Comparison of ENCODE assay signal across 8 cellular contexts in the genomic region with DNA sequence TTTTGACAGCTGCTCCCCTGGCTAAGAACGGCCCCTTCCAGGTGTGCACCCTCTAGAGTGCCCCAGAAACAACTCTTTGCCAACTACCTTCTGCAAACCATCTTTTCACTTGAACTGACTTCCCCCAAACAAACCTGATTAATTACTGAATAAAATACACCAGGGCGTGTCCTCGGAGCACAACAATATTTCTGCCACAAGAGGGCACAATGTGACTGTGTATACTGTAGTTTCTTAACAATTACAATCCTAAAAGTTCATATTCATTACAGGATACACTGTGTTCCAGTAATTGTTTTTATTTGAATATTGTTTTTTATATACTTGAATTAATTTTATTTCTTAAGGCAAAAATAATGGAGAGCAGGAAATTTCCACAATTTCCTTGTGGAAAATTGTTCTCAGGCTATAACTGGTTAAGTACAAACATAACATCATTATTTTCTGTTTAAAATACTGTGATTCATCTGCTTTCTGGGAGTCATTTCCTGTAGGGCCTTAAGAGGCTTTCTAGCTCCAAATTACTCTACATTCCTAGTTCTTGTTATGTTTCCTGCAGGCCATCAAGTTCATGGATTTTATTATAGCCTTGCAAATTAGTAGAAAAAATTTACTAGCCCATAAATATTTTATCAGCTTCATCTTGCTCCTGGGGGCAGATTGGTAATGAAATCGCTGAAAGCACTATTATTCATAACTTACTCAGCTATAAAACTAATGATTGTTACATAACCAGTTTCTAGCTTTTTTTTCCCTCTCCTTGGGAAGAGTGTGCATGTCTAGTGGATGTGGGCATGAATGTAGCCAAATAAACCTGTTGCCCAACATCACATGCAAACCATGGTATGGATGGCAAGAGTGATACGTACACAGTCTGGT. TPM values are rescaled to one million over a fixed set of nuclear protein-coding genes. Genes with fewer than 3 reads are reported as not detected.
DNase-seq lines count a peak whose midpoint lies in the region; ATAC-seq and TF ChIP-seq lines count a peak whose summit lies in the region.

No MANE protein-coding gene starts in this region.

- H3K4me3 Mint-ChIP-seq in chondrocyte (ENCODE audit: unreplicated experiment), result no peak overlapping the region

- peak; percentile 94 to 96 for TF ChIP-seq RAD21 in liver (IDR thresholded peaks at IDR 0.05)

- no peaks in the 10 kb centered on the region for H3K36me3 ChIP-seq in BE2C
- H3K36me3 ChIP-seq in GM23248 (ENCODE audit: low read depth), result no peaks in the 10 kb centered on the region
- H3K36me3 ChIP-seq in WERI-Rb-1, result no peaks in the 10 kb centered on the region
- no peaks in the 10 kb centered on the region for H3K36me3 ChIP-seq in liver (ENCODE audit: control insufficient read depth in 4 of 4, insufficient read depth in 3 of 4, low read depth in 1 of 4, low read length in 3 of 4)

- H4K20me1 ChIP-seq in GM23248 (ENCODE audit: insufficient read depth), result no peaks in the 10 kb centered on the region

- in situ Hi-C loops in GM23248 (cut with MboI), result loop anchor here (25.0 kb wide), 1 partner anchor 434 kb away; a partner anchor contains a TSS

- no peaks in the 10 kb centered on the region; the same call in 1 of the 2 replicates for H3K4me1 ChIP-seq in BE2C
- H3K4me1 ChIP-seq in GM23248 (ENCODE audit: insufficient read depth), result peaks cover 36% of the 10 kb centered on the region
- no peaks in the 10 kb centered on the region for H3K4me1 ChIP-seq in liver (ENCODE audit: control insufficient read depth in 4 of 4, insufficient read depth in 4 of 4, low read length in 3 of 4)

- H3K27me3 ChIP-seq in BE2C (no peaks in the 10 kb centered on the region), GM23248 (replicated peaks; ENCODE audit: insufficient read depth) (no peaks in the 10 kb centered on the region), WERI-Rb-1 (ENCODE audit: insufficient read depth, low read depth, severe bottlenecking) (no peaks in the 10 kb centered on the region), liver (ENCODE audit: control insufficient read depth in 4 of 4, insufficient read depth in 4 of 4, low read length in 3 of 4) (no peaks in the 10 kb centered on the region)

- H3K9me3 Mint-ChIP-seq in chondrocyte (ENCODE audit: low read depth), result no peaks in the 10 kb centered on the region

- H2AFZ ChIP-seq in GM23248, result peak overlapping the region; percentile 56

- WGBS in GM23248 (ENCODE audit: low coverage in 1 of 2, low lambda C conversion rate in 2 of 2, missing lambda C conversion rate in 2 of 2), 2 experiments, result 4 to 6% methylated on average over 5 of the region's 5 CpGs
- 16% methylated on average over 5 of the region's 5 CpGs for WGBS in liver

- ATAC-seq in GM18870 (IDR thresholded peaks at IDR 0.05; ENCODE audit: unreplicated experiment), result no peak

- no peaks in the 10 kb centered on the region for H3K9me2 ChIP-seq in GM23248 (ENCODE audit: insufficient read depth)

- H3K9me3 ChIP-seq in BE2C (no peaks in the 10 kb centered on the region), GM23248 (ENCODE audit: low read depth) (no peaks in the 10 kb centered on the region), WERI-Rb-1 (ENCODE audit: severe bottlenecking) (no peaks in the 10 kb centered on the region), liver (ENCODE audit: control insufficient read depth in 4 of 4, low read length in 3 of 4) (no peaks in the 10 kb centered on the region)

- H3K9ac ChIP-seq in GM23248, result no peak overlapping the region; the same call in 1 of the 2 replicates
- H3K9ac ChIP-seq in liver (ENCODE audit: low read depth in 1 of 2, low read length in 2 of 2), result no peak overlapping the region

- H3K4me2 ChIP-seq in GM23248 (ENCODE audit: unreplicated experiment), result peak overlapping the region; percentile 68

- peak; percentile 62 for DNase-seq in BE2C
- peak; percentile 90 for DNase-seq in GM23248
- DNase-seq in NCI-H2196 (lab: John Stamatoyannopoulos, UW; ENCODE audit: unreplicated experiment), result peak; percentile 83
- DNase-seq in WERI-Rb-1, result peak; percentile 32
- no peak for DNase-seq in chondrocyte (ENCODE audit: low spot score)
- DNase-seq in stimulated activated CD8-positive, alpha-beta memory T cell treated with anti-CD3 and anti-CD28 coated beads, Interleukin-15, amount 100 ng/mL, for 1 hour (ENCODE audit: low read depth), result peak; percentile 15

- no peaks in the 10 kb centered on the region for H3K79me2 ChIP-seq in GM23248 (ENCODE audit: insufficient read depth)

- peaks cover 38% of the 10 kb centered on the region for H3F3A ChIP-seq in GM23248 (ENCODE audit: insufficient read depth)

- H3K4me3 ChIP-seq in BE2C (ENCODE audit: low read depth, low read length) (no peak overlapping the region), GM23248 (0 out of 2 replicates have a peak overlapping the region, but pooled peaks have one; percentile 4), WERI-Rb-1 (ENCODE audit: low read depth, low read length) (no peak overlapping the region), liver (ENCODE audit: low read depth in 1 of 3, low read length in 3 of 3) (no peak overlapping the region)

- peak overlapping the region; percentile 69 for H3K27ac Mint-ChIP-seq in chondrocyte (ENCODE audit: unreplicated experiment)

- TF ChIP-seq CTCF in BE2C (IDR thresholded peaks at IDR 0.05; ENCODE audit: low read depth, low read length) (peak; percentile 78), WERI-Rb-1 (IDR thresholded peaks at IDR 0.05; ENCODE audit: low read depth, low read length) (peak; percentile 41), chondrocyte (IDR thresholded peaks at IDR 0.05) (peak; percentile 99), liver (IDR thresholded peaks at IDR 0.05; ENCODE audit: low read depth, low read length, missing input control) (peak; percentile 87)

- H3K27ac ChIP-seq in GM23248 (peak overlapping the region; percentile 62), WERI-Rb-1 (no peak overlapping the region), liver (ENCODE audit: low read depth in 1 of 2, low read length in 2 of 2) (peak overlapping the region in 1 of 2 donors; percentile 25)

- H3K27me3 Mint-ChIP-seq in chondrocyte (ENCODE audit: low read depth), result no peaks in the 10 kb centered on the region

- no peaks in the 10 kb centered on the region for H3K36me3 Mint-ChIP-seq in chondrocyte (ENCODE audit: low read depth)

- peaks cover 34% of the 10 kb centered on the region for H3K4me1 Mint-ChIP-seq in chondrocyte (ENCODE audit: low read depth)

TF ChIP-seq in liver, 16 proteins besides CTCF, POLR2A, EP300 and RAD21:
- TF ChIP-seq, protein P1, sequence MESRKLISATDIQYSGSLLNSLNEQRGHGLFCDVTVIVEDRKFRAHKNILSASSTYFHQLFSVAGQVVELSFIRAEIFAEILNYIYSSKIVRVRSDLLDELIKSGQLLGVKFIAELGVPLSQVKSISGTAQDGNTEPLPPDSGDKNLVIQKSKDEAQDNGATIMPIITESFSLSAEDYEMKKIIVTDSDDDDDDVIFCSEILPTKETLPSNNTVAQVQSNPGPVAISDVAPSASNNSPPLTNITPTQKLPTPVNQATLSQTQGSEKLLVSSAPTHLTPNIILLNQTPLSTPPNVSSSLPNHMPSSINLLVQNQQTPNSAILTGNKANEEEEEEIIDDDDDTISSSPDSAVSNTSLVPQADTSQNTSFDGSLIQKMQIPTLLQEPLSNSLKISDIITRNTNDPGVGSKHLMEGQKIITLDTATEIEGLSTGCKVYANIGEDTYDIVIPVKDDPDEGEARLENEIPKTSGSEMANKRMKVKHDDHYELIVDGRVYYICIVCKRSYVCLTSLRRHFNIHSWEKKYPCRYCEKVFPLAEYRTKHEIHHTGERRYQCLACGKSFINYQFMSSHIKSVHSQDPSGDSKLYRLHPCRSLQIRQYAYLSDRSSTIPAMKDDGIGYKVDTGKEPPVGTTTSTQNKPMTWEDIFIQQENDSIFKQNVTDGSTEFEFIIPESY (IDR thresholded peaks at IDR 0.05), result no peak
- TF ChIP-seq HNF4A (conservative IDR thresholded peaks at IDR 0.05) (no peak), NR2F2 (IDR thresholded peaks at IDR 0.05) (no peak), TAF1 (conservative IDR thresholded peaks at IDR 0.05) (no peak), RXRA (IDR thresholded peaks at IDR 0.05) (no peak), SP1 (IDR thresholded peaks at IDR 0.05) (no peak)
- TF ChIP-seq, protein P2, sequence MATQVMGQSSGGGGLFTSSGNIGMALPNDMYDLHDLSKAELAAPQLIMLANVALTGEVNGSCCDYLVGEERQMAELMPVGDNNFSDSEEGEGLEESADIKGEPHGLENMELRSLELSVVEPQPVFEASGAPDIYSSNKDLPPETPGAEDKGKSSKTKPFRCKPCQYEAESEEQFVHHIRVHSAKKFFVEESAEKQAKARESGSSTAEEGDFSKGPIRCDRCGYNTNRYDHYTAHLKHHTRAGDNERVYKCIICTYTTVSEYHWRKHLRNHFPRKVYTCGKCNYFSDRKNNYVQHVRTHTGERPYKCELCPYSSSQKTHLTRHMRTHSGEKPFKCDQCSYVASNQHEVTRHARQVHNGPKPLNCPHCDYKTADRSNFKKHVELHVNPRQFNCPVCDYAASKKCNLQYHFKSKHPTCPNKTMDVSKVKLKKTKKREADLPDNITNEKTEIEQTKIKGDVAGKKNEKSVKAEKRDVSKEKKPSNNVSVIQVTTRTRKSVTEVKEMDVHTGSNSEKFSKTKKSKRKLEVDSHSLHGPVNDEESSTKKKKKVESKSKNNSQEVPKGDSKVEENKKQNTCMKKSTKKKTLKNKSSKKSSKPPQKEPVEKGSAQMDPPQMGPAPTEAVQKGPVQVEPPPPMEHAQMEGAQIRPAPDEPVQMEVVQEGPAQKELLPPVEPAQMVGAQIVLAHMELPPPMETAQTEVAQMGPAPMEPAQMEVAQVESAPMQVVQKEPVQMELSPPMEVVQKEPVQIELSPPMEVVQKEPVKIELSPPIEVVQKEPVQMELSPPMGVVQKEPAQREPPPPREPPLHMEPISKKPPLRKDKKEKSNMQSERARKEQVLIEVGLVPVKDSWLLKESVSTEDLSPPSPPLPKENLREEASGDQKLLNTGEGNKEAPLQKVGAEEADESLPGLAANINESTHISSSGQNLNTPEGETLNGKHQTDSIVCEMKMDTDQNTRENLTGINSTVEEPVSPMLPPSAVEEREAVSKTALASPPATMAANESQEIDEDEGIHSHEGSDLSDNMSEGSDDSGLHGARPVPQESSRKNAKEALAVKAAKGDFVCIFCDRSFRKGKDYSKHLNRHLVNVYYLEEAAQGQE (IDR thresholded peaks at IDR 0.05), result no peak
- TF ChIP-seq, protein P3, sequence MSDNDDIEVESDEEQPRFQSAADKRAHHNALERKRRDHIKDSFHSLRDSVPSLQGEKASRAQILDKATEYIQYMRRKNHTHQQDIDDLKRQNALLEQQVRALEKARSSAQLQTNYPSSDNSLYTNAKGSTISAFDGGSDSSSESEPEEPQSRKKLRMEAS (IDR thresholded peaks at IDR 0.05), result no peak

RNA-seq across cellular contexts. Expression of a gene that starts 51.9 kb away (rescaled TPM):
- not detected for polyA plus RNA-seq in BE2C (2012; ENCODE audit: insufficient read depth, insufficient read length, low read depth)
- not detected in 2 replicates for total RNA-seq in GM23248 (2014; rRNA removed; shearing (Covaris generic))
- polyA plus RNA-seq in GM23248 (2016; fragmentation: Nextera tagmentation; extraction: Ambion mirVana) (not detected in 2 replicates), liver (not detected)
- total RNA-seq in chondrocyte (not detected in 3 replicates), liver (10 to 100 TPM in 1 of 2 donors, under 1 TPM in 1; 0.08 to 22.5 TPM)

Comparison
In these comparisons a context has a peak if more than half of its experiments do, and no peak if none do; other contexts are left out.
1. CTCF ChIP-seq: peak in every context shown above with its lines; median percentile 99 in chondrocyte; 87 in liver; 78 in BE2C; 41 in WERI-Rb-1.